9 cellular contexts compared by ENCODE assay signal in genomic region chr5:58620336-58620735, GRCh38. TPM values are rescaled to one million over a fixed set of nuclear protein-coding genes. Genes with fewer than 3 reads are reported as not detected.
"Had no signal": no experiment of that assay in that cellular context is flagged by ENCODE, and none has a peak within 500 bp of the region (broad histone marks: within the 10 kb centered on the region; RNA-seq: fewer than 3 reads in every experiment).

No MANE protein-coding gene starts in this region.

- ATAC-seq: GM12878 had no signal

- DNase-seq: GDM1, GF-D8 had no signal

- FAIRE-seq: G401.6, GM12878, GM12891, GM12892, GM18507, GM19239 had no signal

- H3K4me3 ChIP-seq: GM12878 had no signal

RNA-seq across cellular contexts. Expression of gene RAB3C, which starts 37.5 kb away (rescaled TPM):
- total RNA-seq: G401, GM12878 had no signal
- polyA plus RNA-seq: GM12878 had no signal
